Comparison of ENCODE assay signal across 8 cellular contexts in the genomic region with DNA sequence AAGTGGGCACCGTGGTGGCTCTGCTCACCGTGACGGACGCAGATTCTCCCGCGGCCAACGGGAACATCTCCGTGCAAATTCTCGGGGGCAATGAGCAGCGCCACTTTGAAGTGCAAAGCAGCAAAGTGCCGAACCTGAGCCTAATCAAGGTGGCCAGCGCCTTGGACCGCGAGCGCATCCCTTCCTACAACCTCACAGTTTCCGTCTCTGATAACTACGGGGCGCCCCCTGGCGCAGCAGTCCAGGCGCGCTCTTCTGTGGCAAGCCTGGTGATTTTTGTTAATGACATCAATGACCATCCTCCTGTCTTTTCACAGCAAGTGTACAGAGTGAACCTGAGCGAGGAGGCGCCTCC. TPM values are rescaled to one million over a fixed set of nuclear protein-coding genes. Genes with fewer than 3 reads are reported as not detected.
DNase-seq lines count a peak whose midpoint lies in the region; ATAC-seq and TF ChIP-seq lines count a peak whose summit lies in the region.

No MANE protein-coding gene starts in this region.

- ATAC-seq in GM21526 (IDR thresholded peaks at IDR 0.05; ENCODE audit: low FRiP score, unreplicated experiment) (no peak), HG03439 (IDR thresholded peaks at IDR 0.05; ENCODE audit: unreplicated experiment) (no peak)

- H3K27ac ChIP-seq in KMS-11 (no peak overlapping the region), dorsolateral prefrontal cortex (peak overlapping the region in 44 of 59 donors; percentile 7 to 96 (median 62)), tibial nerve (peak overlapping the region in 2 of 4 donors; percentile 26 to 95)

- peak; percentile 67 for TF ChIP-seq CTCF in AG09319 (IDR thresholded peaks at IDR 0.05; ENCODE audit: low read depth, low read length)
- TF ChIP-seq CTCF in KMS-11 (conservative IDR thresholded peaks at IDR 0.05; ENCODE audit: low read depth, low read length), result peak; percentile 80
- TF ChIP-seq CTCF in dorsolateral prefrontal cortex (IDR thresholded peaks at IDR 0.05 in 54 of 56, conservative IDR thresholded peaks at IDR 0.05 in 2 of 56; ENCODE audit: low read depth in 1 of 56, partially characterized antibody in 56 of 56), result peak in 49 of 56 donors; percentile 22 to 70 (median 48)
- peak; percentile 19 to 37 (median 34) for TF ChIP-seq CTCF in tibial nerve (IDR thresholded peaks at IDR 0.05)

- H3K4me1 ChIP-seq in KMS-11 (ENCODE audit: low read depth, poor library complexity, severe bottlenecking) (peaks cover 27% of the 10 kb centered on the region), tibial nerve (peaks cover 0 to 45% (median 13%) of the 10 kb centered on the region in 4 donors)

- intact Hi-C loops in dorsolateral prefrontal cortex (cut with DNase I), result loop anchor here (2.0 to 10.0 kb wide), 6 partner anchors 35 to 1287 kb away; no protein-coding TSS in a partner anchor

- H3K79me2 ChIP-seq in KMS-11 (ENCODE audit: insufficient read depth, low read depth), result no peaks in the 10 kb centered on the region

- TF ChIP-seq EP300 in tibial nerve (IDR thresholded peaks at IDR 0.05), result no peak

- H2AFZ ChIP-seq in KMS-11 (ENCODE audit: low read depth), result peak overlapping the region; percentile 99

- no peaks in the 10 kb centered on the region for H3K9me3 ChIP-seq in tibial nerve

- H4K20me1 ChIP-seq in KMS-11 (ENCODE audit: insufficient read depth), result no peaks in the 10 kb centered on the region

- H3K9ac ChIP-seq in KMS-11, result no peak overlapping the region

- H3K4me2 ChIP-seq in KMS-11, result peak overlapping the region; percentile 64

- DNase-seq in AG09319 (ENCODE audit: extremely low read depth, low read depth) (no peak), dorsolateral prefrontal cortex (peak in 9 of 10 donors; percentile 44 to 64 (median 56)), medulla oblongata (ENCODE audit: extremely low spot score) (peak; percentile 36), tibial nerve (ENCODE audit: low spot score in 2 of 2) (peak; percentile 25 to 38), NCI-H774 (lab: John Stamatoyannopoulos, UW) (no peak)

- no peak overlapping the region for H3K4me3 ChIP-seq in KMS-11 (IDR thresholded peaks at IDR 0.05; ENCODE audit: insufficient read depth, low read depth, low read length)
- peak overlapping the region; percentile 65 to 96 (median 85) for H3K4me3 ChIP-seq in dorsolateral prefrontal cortex
- H3K4me3 ChIP-seq in tibial nerve, result peak overlapping the region; percentile 59 to 92 (median 81)

- TF ChIP-seq POLR2A in tibial nerve (IDR thresholded peaks at IDR 0.05), result no peak

- H3K36me3 ChIP-seq in KMS-11 (ENCODE audit: insufficient read depth), result no peaks in the 10 kb centered on the region
- H3K36me3 ChIP-seq in tibial nerve, result no peaks in the 10 kb centered on the region

- no peaks in the 10 kb centered on the region for H3K27me3 ChIP-seq in KMS-11 (ENCODE audit: insufficient read depth, low read depth)
- peaks cover 0 to 20% (median 0%) of the 10 kb centered on the region in 45 donors for H3K27me3 ChIP-seq in dorsolateral prefrontal cortex
- no peaks in the 10 kb centered on the region for H3K27me3 ChIP-seq in tibial nerve

- WGBS in tibial nerve, 2 donors, result 6 to 17% methylated on average over 10 to 19 of the region's 23 CpGs

RNA-seq across cellular contexts. Expression of a gene that starts 2.7 kb away (rescaled TPM):
- total RNA-seq in dorsolateral prefrontal cortex (10 to 100 TPM in 28 of 120 experiments, 1 to 10 TPM in 92; 3.9 to 15.1 (median 7.6) TPM), tibial nerve (10 to 100 TPM; 12.3 to 22.7 (median 18.4) TPM)

Comparison
In these comparisons a context has a peak if more than half of its experiments do, and no peak if none do; other contexts are left out.
1. DNase-seq: peak in dorsolateral prefrontal cortex (9 of 10), medulla oblongata (single experiment) and tibial nerve (2 of 2); none in AG09319 (single experiment) and NCI-H774 (single experiment).
2. Peak in every context shown above with its lines, with median percentiles within 50 percentile points of each other: CTCF ChIP-seq.